Comparison of ENCODE assay signal across 1 cellular context in the genomic region with DNA sequence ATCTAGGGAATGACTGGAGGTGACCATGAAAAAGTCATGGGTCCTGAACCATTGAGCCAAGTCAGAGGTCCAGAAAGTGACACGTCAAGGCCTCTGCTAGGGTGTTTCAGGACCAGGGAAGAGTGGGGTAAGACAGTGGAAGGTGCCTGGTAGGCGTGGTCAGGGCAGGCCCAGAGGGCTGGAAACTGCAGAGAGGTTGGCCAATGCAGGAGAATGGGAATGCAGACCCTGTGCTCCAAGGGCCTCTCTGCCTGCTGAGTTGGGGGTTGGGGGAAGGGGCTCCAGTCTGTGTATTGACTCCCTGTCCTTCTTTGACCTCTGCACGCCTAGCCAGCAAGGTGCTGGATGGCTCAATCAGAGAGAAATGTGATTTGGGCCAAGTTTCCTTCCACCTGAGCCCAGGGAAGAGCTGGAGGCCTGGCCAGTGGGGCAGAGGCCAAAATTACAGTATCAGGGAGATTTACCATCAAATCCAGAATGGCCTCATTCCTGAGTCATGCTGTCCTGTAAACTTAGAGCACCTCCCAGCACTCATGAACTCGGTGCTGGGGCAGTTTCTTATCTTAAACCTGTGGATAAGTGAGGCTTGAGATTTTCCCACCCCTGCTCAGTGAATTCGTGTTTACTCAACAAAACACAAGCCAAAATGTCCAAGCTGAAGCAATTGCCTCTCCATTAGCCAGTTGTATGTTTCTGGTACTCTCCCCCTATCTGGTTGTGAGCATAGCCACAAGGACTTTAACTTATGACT.
TF ChIP-seq lines count a peak whose summit lies in the region.

No MANE protein-coding gene starts in this region.

TF ChIP-seq in SK-N-SH treated with all-trans-retinoic acid at 6 μM for 48 hours, 23 proteins besides CTCF, POLR2A, EP300 and RAD21 (continued from another document):
- TF ChIP-seq POU6F1 (CRISPR knock-in tag; IDR thresholded peaks at IDR 0.05; ENCODE audit: borderline replicate concordance, low read depth) (no peak), ZC3H10 (CRISPR knock-in tag; IDR thresholded peaks at IDR 0.05) (no peak), GLIS3 (CRISPR knock-in tag; IDR thresholded peaks at IDR 0.05) (no peak), CSRNP3 (CRISPR knock-in tag; IDR thresholded peaks at IDR 0.05) (no peak), ESRRG (CRISPR knock-in tag; IDR thresholded peaks at IDR 0.05) (no peak)
TF ChIP-seq in SK-N-SH treated with all-trans-retinoic acid at 6 μM for 48 hours: peak in this region for 0.
